In genomic region chr20:37486186-37486999, GRCh38 we compare ENCODE assay signal across 19 cellular contexts. TPM values are rescaled to one million over a fixed set of nuclear protein-coding genes. Genes with fewer than 3 reads are reported as not detected.
DNase-seq lines count a peak whose midpoint lies in the region; ATAC-seq, FAIRE-seq and TF ChIP-seq lines count a peak whose summit lies in the region.
"Had no signal": no experiment of that assay in that cellular context is flagged by ENCODE, and none has a peak within 500 bp of the region (broad histone marks: within the 10 kb centered on the region; RNA-seq: fewer than 3 reads in every experiment).

No MANE protein-coding gene starts in this region.

- peaks cover 14% of the 10 kb centered on the region for H3K4me1 Mint-ChIP-seq in neural crest cell

- in situ Hi-C loops in K562 (cut with MboI): no loop called here

- no peaks in the 10 kb centered on the region for H3K27me3 Mint-ChIP-seq in neural crest cell (ENCODE audit: low read depth)

- CTCF ChIA-PET in HEK293 (lab: Yijun Ruan, JAX): no interaction called here
- CTCF ChIA-PET in K562 (lab: Yijun Ruan, JAX; ENCODE audit: low intra/inter-chr PET ratio): no interaction called here
- CTCF ChIA-PET in A673 (lab: Charles Lee): no interaction called here

- POLR2A ChIA-PET in HEK293 (lab: Yijun Ruan, JAX): no interaction called here
- POLR2A ChIA-PET in K562 (lab: Yijun Ruan, JAX): interaction anchor here (0.6 kb wide), 1 partner anchor 57 kb away, joined by 4 read pairs; no protein-coding TSS in a partner anchor
- POLR2A ChIA-PET in A673 (lab: Charles Lee; ENCODE audit: low non-redundant PET): no interaction called here

- intact Hi-C loops in K562 (cut with micrococcal nuclease) (no loop called here), A673 (cut with micrococcal nuclease; ENCODE audit: unreplicated experiment) (no loop called here)

- TF ChIP-seq EP300 in K562 (IDR thresholded peaks at IDR 0.05; ENCODE audit: low read length): no peak

- no peaks in the 10 kb centered on the region for H3K9me1 ChIP-seq in K562 (ENCODE audit: control insufficient read depth, insufficient read depth, low read length)

- WGBS in K562 (ENCODE audit: insufficient coverage, low coverage, missing lambda C conversion rate): 2% methylated on average over 5 of the region's 5 CpGs

- H3K27ac Mint-ChIP-seq in neural crest cell (ENCODE audit: unreplicated experiment): peak overlapping the region; percentile 39
- H3K27ac Mint-ChIP-seq: T-helper 1 cell treated with Interleukin-12 subunit alpha and Interleukin-12 subunit beta and Interleukin-4 antibody, amounts not matched to agents 30 μg/mL and 1 μg/mL, for 36 hours had no signal

- H3K36me3 Mint-ChIP-seq in neural crest cell (ENCODE audit: low read depth): peaks cover 4% of the 10 kb centered on the region

- no peaks in the 10 kb centered on the region for H3K79me2 ChIP-seq in K562 (ENCODE audit: control insufficient read depth, insufficient read depth, low read length)

- H3K27ac ChIP-seq in HEK293 (ENCODE audit: extremely low read depth, low read depth, low read length) (no peak overlapping the region), K562 (ENCODE audit: extremely low read depth, low read depth, low read length) (no peak overlapping the region), A673 (ENCODE audit: low read depth, low read length, poor library complexity, severe bottlenecking) (no peak overlapping the region)

- H2AFZ ChIP-seq in K562 (ENCODE audit: low read depth, low read length): no peak overlapping the region

- TF ChIP-seq POLR2A in K562 (conservative IDR thresholded peaks at IDR 0.05) (no peak), H54 (IDR thresholded peaks at IDR 0.05; ENCODE audit: low read depth, low read length) (no peak)

- no peak for TF ChIP-seq RAD21 in K562 (CRISPR knock-in tag; conservative IDR thresholded peaks at IDR 0.05 in 1 of 2, IDR thresholded peaks at IDR 0.05 in 1 of 2)

- no peak overlapping the region for H3K9ac ChIP-seq in K562 (ENCODE audit: insufficient read depth in 1 of 2, low read depth in 2 of 2, low read length in 2 of 2)

- no peaks in the 10 kb centered on the region for H3K4me1 ChIP-seq in HEK293 (ENCODE audit: control insufficient read depth, insufficient read depth, low read length)
- no peaks in the 10 kb centered on the region for H3K4me1 ChIP-seq in K562 (replicated peaks in 1 of 2; ENCODE audit: control insufficient read depth in 2 of 2, insufficient read depth in 2 of 2, low read length in 2 of 2)
- no peaks in the 10 kb centered on the region for H3K4me1 ChIP-seq in A673 (ENCODE audit: insufficient read depth, low read length, poor library complexity, severe bottlenecking)

- no peaks in the 10 kb centered on the region for H3K9me3 ChIP-seq in HEK293 (ENCODE audit: control insufficient read depth, insufficient read depth, low read depth, low read length)
- no peaks in the 10 kb centered on the region for H3K9me3 ChIP-seq in K562 (replicated peaks; ENCODE audit: control insufficient read depth, insufficient read depth, low read depth, low read length)
- H3K9me3 ChIP-seq in A673 (ENCODE audit: low read depth, low read length, poor library complexity, severe bottlenecking): peaks cover 6% of the 10 kb centered on the region

- FAIRE-seq in K562 (lab: Jason Lieb, UNC) (peak; percentile 75), H54 (lab: Jason Lieb, UNC) (no peak)
- FAIRE-seq: GM12878 had no signal

- TF ChIP-seq CTCF in HEK293 (tag by site-specific recombination; IDR thresholded peaks at IDR 0.05) (no peak), K562 (IDR thresholded peaks at IDR 0.05 in 2 of 3, conservative IDR thresholded peaks at IDR 0.05 in 1 of 3; ENCODE audit: insufficient read depth in 2 of 3, low read depth in 1 of 3, low read length in 3 of 3) (no peak), neural crest cell (conservative IDR thresholded peaks at IDR 0.05) (no peak), A673 (conservative IDR thresholded peaks at IDR 0.05; ENCODE audit: low read depth, low read length) (no peak)

- ATAC-seq in K562: no peak
- ATAC-seq: GM12878 had no signal

- H3K4me3 ChIP-seq in HEK293 (ENCODE audit: low read depth, low read length): no peak overlapping the region
- no peak overlapping the region for H3K4me3 ChIP-seq in K562
- H3K4me3 ChIP-seq in A673 (ENCODE audit: low read depth, low read length, poor library complexity, severe bottlenecking): no peak overlapping the region
- H3K4me3 ChIP-seq: GM12878 had no signal

- peaks cover 12 to 41% of the 10 kb centered on the region in 2 experiments; a peak in 4 of 5 replicates for H3K27me3 ChIP-seq in K562 (ENCODE audit: control insufficient read depth in 2 of 2, insufficient read depth in 2 of 2, low read length in 2 of 2)
- H3K27me3 ChIP-seq in A673 (replicated peaks; ENCODE audit: insufficient read depth, low read depth, low read length, poor library complexity): no peaks in the 10 kb centered on the region

- H3K4me3 Mint-ChIP-seq in neural crest cell: no peak overlapping the region
- H3K4me3 Mint-ChIP-seq: T-helper 1 cell treated with Interleukin-12 subunit alpha and Interleukin-12 subunit beta and Interleukin-4 antibody, amounts not matched to agents 30 μg/mL and 1 μg/mL, for 36 hours had no signal

- BruUV-seq in K562 (replicated peaks; lab: Mats Ljungman, UMichigan) (no TSS peak), A673 (replicated peaks; lab: Mats Ljungman, UMichigan) (no TSS peak)

- H3K36me3 ChIP-seq in HEK293 (ENCODE audit: control insufficient read depth in 2 of 2, insufficient read depth in 1 of 2, low read length in 2 of 2): no peaks in the 10 kb centered on the region
- H3K36me3 ChIP-seq in K562 (ENCODE audit: control insufficient read depth, insufficient read depth, low read length): no peaks in the 10 kb centered on the region
- H3K36me3 ChIP-seq in A673 (ENCODE audit: insufficient read depth, low read length, poor library complexity, severe bottlenecking): no peaks in the 10 kb centered on the region

- H3K4me2 ChIP-seq in K562 (ENCODE audit: insufficient read depth, low read length): no peak overlapping the region

- peaks cover 11% of the 10 kb centered on the region for H3K9me3 Mint-ChIP-seq in neural crest cell
- H3K9me3 Mint-ChIP-seq: T-helper 1 cell treated with Interleukin-12 subunit alpha and Interleukin-12 subunit beta and Interleukin-4 antibody, amounts not matched to agents 30 μg/mL and 1 μg/mL, for 36 hours had no signal

- DNase-seq in ELF-1 (ENCODE audit: low read depth, low spot score) (peak; percentile 29), K562 (ENCODE audit: extremely low read depth in 1 of 4, low spot score in 3 of 4) (no peak), neural crest cell (ENCODE audit: low read depth, low spot score) (no peak), A673 (ENCODE audit: low spot score) (no peak), SIG-M5 treated with dmso at 0.1 percent for 504 hours (lab: John Stamatoyannopoulos, UW; ENCODE audit: unreplicated experiment) (no peak), DMS153 treated with DMSO at 0.1 percent for 48 hours (lab: John Stamatoyannopoulos, UW; ENCODE audit: unreplicated experiment) (no peak), H54 (ENCODE audit: insufficient read length, low spot score) (no peak)
- DNase-seq: AML-193, COR-L47, GOT3, NCI-H1105, NCI-H2081, NCI-H510A, NCI-H774, SIG-M5 had no signal

- peaks cover 4% of the 10 kb centered on the region; the same call in 1 of the 2 replicates for H4K20me1 ChIP-seq in K562 (replicated peaks; ENCODE audit: control insufficient read depth, insufficient read depth, low read length)

TF ChIP-seq in HEK293, 187 proteins besides CTCF, POLR2A, EP300 and RAD21 (continues in another document):
- peak; percentile 47 for TF ChIP-seq FEZF1 (tag by site-specific recombination; IDR thresholded peaks at IDR 0.05)

TF ChIP-seq in K562, 482 proteins besides CTCF, POLR2A, EP300 and RAD21 (continues in another document):
- no peak for TF ChIP-seq PHTF2 (CRISPR knock-in tag; IDR thresholded peaks at IDR 0.05)
- no peak for TF ChIP-seq FOXJ3 (CRISPR knock-in tag; IDR thresholded peaks at IDR 0.05)

RNA-seq across cellular contexts. Expression of gene NNAT, which starts 34.7 kb away (rescaled TPM):
- total RNA-seq in K562 (2011; cell fraction: chromatin; rRNA removed; ENCODE audit: low replicate concordance): not detected in 2 replicates
- not detected in 2 replicates for total RNA-seq in K562 (2011; cell fraction: nucleolus; rRNA removed)
- total RNA-seq in K562 (2011; cell fraction: nucleoplasm; rRNA removed): not detected in 2 replicates
- not detected in 2 replicates for total RNA-seq in K562 (2014; rRNA removed)
- not detected in 2 replicates for total RNA-seq in K562 (2014; rRNA removed; fragmentation: Illumina TruSeq; extraction: Trizol)
- not detected in 2 replicates for total RNA-seq in K562 (2015; rRNA removed; fragmentation: Illumina TruSeq; extraction: Trizol)
- 0.13 TPM in 1 of 2 replicates, not detected in the other for total RNA-seq in K562 (2021)
- polyA plus RNA-seq in K562 (2011; rRNA removed): not detected in 2 replicates
- not detected in 2 replicates for polyA plus RNA-seq in K562 (2011; cell fraction: cytosol; rRNA removed)
- polyA plus RNA-seq in K562 (2011; cell fraction: nucleus; rRNA removed): not detected in 2 replicates
- polyA plus RNA-seq in K562 (2012): 0.34 and 0.64 TPM in 2 replicates
- not detected in 2 replicates for polyA plus RNA-seq in K562 (2014; fragmentation: Illumina TruSeq; extraction: Trizol)
- not detected for polyA plus RNA-seq in K562 (2014; fragmentation: Nextera tagmentation; extraction: Ambion mirVana)
- not detected in 2 replicates for polyA plus RNA-seq in K562 (2014; rRNA removed)
- not detected in 2 replicates for polyA minus RNA-seq in K562 (2011; rRNA and poly(A)+ RNA removed)
- not detected in 2 replicates for polyA minus RNA-seq in K562 (2011; cell fraction: cytosol; rRNA and poly(A)+ RNA removed)
- polyA minus RNA-seq in K562 (2011; cell fraction: nucleus; rRNA and poly(A)+ RNA removed): not detected in 2 replicates
- total RNA-seq in neural crest cell: 113 and 119 TPM in 2 replicates
- total RNA-seq in A673 (2021): not detected in 2 replicates
- total RNA-seq: GM12878, RPMI7951 had no signal

RNA-seq across cellular contexts. Expression of gene BLCAP, which starts 41.3 kb away (rescaled TPM):
- 43.7 and 53.8 TPM in 2 replicates for total RNA-seq in K562 (2011; cell fraction: chromatin; rRNA removed; ENCODE audit: low replicate concordance)
- 36.5 and 40.0 TPM in 2 replicates for total RNA-seq in K562 (2011; cell fraction: nucleolus; rRNA removed)
- total RNA-seq in K562 (2011; cell fraction: nucleoplasm; rRNA removed): 62.1 and 86.8 TPM in 2 replicates
- total RNA-seq in K562 (2014; rRNA removed): 20.6 and 24.2 TPM in 2 replicates
- 19.6 and 21.0 TPM in 2 replicates for total RNA-seq in K562 (2014; rRNA removed; fragmentation: Illumina TruSeq; extraction: Trizol)
- 26.4 and 27.6 TPM in 2 replicates for total RNA-seq in K562 (2015; rRNA removed; fragmentation: Illumina TruSeq; extraction: Trizol)
- total RNA-seq in K562 (2021): 30.1 and 34.0 TPM in 2 replicates
- polyA plus RNA-seq in K562 (2011; rRNA removed): 29.6 and 41.5 TPM in 2 replicates
- 47.2 and 47.4 TPM in 2 replicates for polyA plus RNA-seq in K562 (2011; cell fraction: cytosol; rRNA removed)
- 31.4 and 37.8 TPM in 2 replicates for polyA plus RNA-seq in K562 (2011; cell fraction: nucleus; rRNA removed)
- 25.2 and 30.6 TPM in 2 replicates for polyA plus RNA-seq in K562 (2012)
- polyA plus RNA-seq in K562 (2014; fragmentation: Illumina TruSeq; extraction: Trizol): 31.5 and 31.9 TPM in 2 replicates
- 10 to 100 TPM; 16.9 to 17.3 TPM for polyA plus RNA-seq in K562 (2014; fragmentation: Nextera tagmentation; extraction: Ambion mirVana)
- polyA plus RNA-seq in K562 (2014; rRNA removed): 37.1 and 38.9 TPM in 2 replicates
- 23.6 and 40.0 TPM in 2 replicates for polyA minus RNA-seq in K562 (2011; rRNA and poly(A)+ RNA removed)
- polyA minus RNA-seq in K562 (2011; cell fraction: cytosol; rRNA and poly(A)+ RNA removed): 11.2 and 17.5 TPM in 2 replicates
- polyA minus RNA-seq in K562 (2011; cell fraction: nucleus; rRNA and poly(A)+ RNA removed): 9.4 and 10.1 TPM in 2 replicates
- total RNA-seq in neural crest cell: 43.2 and 44.2 TPM in 2 replicates
- 33.0 and 39.9 TPM in 2 replicates for total RNA-seq in A673 (2021)

Comparison
In these comparisons a context has a peak if more than half of its experiments do, and no peak if none do; other contexts are left out.
1. RNA of gene NNAT, which starts 34.7 kb away (total RNA-seq): 113 to 119 TPM in neural crest cell; 0.13 TPM in K562 and not detected in A673; every median in the first group is over 100 times any median in the second.